In genomic region chr6:121896771-121897170, GRCh38 we compare ENCODE assay signal across 20 cellular contexts.
"Had no signal": no experiment of that assay in that cellular context is flagged by ENCODE, and none has a peak within 500 bp of the region (broad histone marks: within the 10 kb centered on the region; RNA-seq: fewer than 3 reads in every experiment).

No MANE protein-coding gene starts in this region.

- H3K27ac ChIP-seq: adrenal gland, body of pancreas, coronary artery, gastrocnemius medialis, right atrium auricular region, transverse colon, WERI-Rb-1 had no signal

- H3K9me3 Mint-ChIP-seq: activated CD4-positive, alpha-beta memory T cell treated with anti-CD3 and anti-CD28 coated beads for 36 hours; central memory CD8-positive, alpha-beta T cell; naive thymus-derived CD8-positive, alpha-beta T cell had no signal

- H3K36me3 Mint-ChIP-seq: activated CD4-positive, alpha-beta memory T cell treated with anti-CD3 and anti-CD28 coated beads for 36 hours; activated CD8-positive, alpha-beta memory T cell treated with anti-CD3 and anti-CD28 coated beads, Interleukin-2, amount 10 ng/mL, durations not matched to agents 7 days and 5 days; naive thymus-derived CD8-positive, alpha-beta T cell had no signal

- H3K9me3 ChIP-seq: adrenal gland, body of pancreas, gastrocnemius medialis, mucosa of descending colon, right atrium auricular region, transverse colon had no signal

- H3K4me3 Mint-ChIP-seq: activated CD4-positive, alpha-beta memory T cell treated with anti-CD3 and anti-CD28 coated beads for 36 hours; activated CD8-positive, alpha-beta memory T cell treated with anti-CD3 and anti-CD28 coated beads, Interleukin-2, amount 10 ng/mL, durations not matched to agents 7 days and 5 days; central memory CD8-positive, alpha-beta T cell; naive thymus-derived CD8-positive, alpha-beta T cell; T-helper 17 cell had no signal

- H3K27me3 Mint-ChIP-seq: activated CD4-positive, alpha-beta memory T cell treated with anti-CD3 and anti-CD28 coated beads for 36 hours; activated CD8-positive, alpha-beta memory T cell treated with anti-CD3 and anti-CD28 coated beads, Interleukin-2, amount 10 ng/mL, durations not matched to agents 7 days and 5 days; central memory CD8-positive, alpha-beta T cell; naive thymus-derived CD8-positive, alpha-beta T cell; T-helper 17 cell had no signal

- H3K36me3 ChIP-seq: adrenal gland, gastrocnemius medialis, right atrium auricular region, transverse colon, WERI-Rb-1 had no signal

- ATAC-seq: activated CD8-positive, alpha-beta memory T cell treated with anti-CD3 and anti-CD28 coated beads, Interleukin-2, amount 10 ng/mL, durations not matched to agents 7 days and 5 days; body of pancreas; gastrocnemius medialis; mucosa of descending colon; naive thymus-derived CD8-positive, alpha-beta T cell; T-helper 17 cell had no signal

- H3K27ac Mint-ChIP-seq: activated CD4-positive, alpha-beta memory T cell treated with anti-CD3 and anti-CD28 coated beads for 36 hours; activated CD8-positive, alpha-beta memory T cell treated with anti-CD3 and anti-CD28 coated beads, Interleukin-2, amount 10 ng/mL, durations not matched to agents 7 days and 5 days; naive thymus-derived CD8-positive, alpha-beta T cell; T-helper 17 cell had no signal

- H3K27me3 ChIP-seq: adrenal gland, body of pancreas, gastrocnemius medialis, right atrium auricular region, transverse colon had no signal

- DNase-seq: activated CD4-positive, alpha-beta memory T cell treated with anti-CD3 and anti-CD28 coated beads for 36 hours; activated CD8-positive, alpha-beta memory T cell treated with anti-CD3 and anti-CD28 coated beads, Interleukin-2, amount 10 ng/mL, durations not matched to agents 7 days and 5 days; activated naive CD4-positive, alpha-beta T cell treated with anti-CD3 and anti-CD28 coated beads, Interleukin-2, amount 50 U/mL, for 16 hours; activated T-cell treated with anti-CD3 and anti-CD28 coated beads, Interleukin-2, amount 50 U/mL, for 1 hour; adrenal gland; body of pancreas; gastrocnemius medialis; mucosa of descending colon; naive thymus-derived CD8-positive, alpha-beta T cell; nucleus accumbens; stimulated activated CD4-positive, alpha-beta T cell treated with anti-CD3 and anti-CD28 coated beads, Interleukin-15, amount 100 ng/mL, for 24 hours; stimulated activated CD4-positive, alpha-beta T cell treated with anti-CD3 and anti-CD28 coated beads, Interleukin-4, amount 100 ng/mL, for 24 hours; stimulated activated naive CD4-positive, alpha-beta T cell; substantia nigra; T-helper 17 cell; transverse colon; WERI-Rb-1 had no signal

- H3K4me1 Mint-ChIP-seq: activated CD8-positive, alpha-beta memory T cell treated with anti-CD3 and anti-CD28 coated beads, Interleukin-2, amount 10 ng/mL, durations not matched to agents 7 days and 5 days; central memory CD8-positive, alpha-beta T cell; naive thymus-derived CD8-positive, alpha-beta T cell; T-helper 17 cell had no signal

- H3K4me1 ChIP-seq: adrenal gland, body of pancreas, gastrocnemius medialis, right atrium auricular region, transverse colon had no signal

- H3K4me3 ChIP-seq: adrenal gland, body of pancreas, coronary artery, gastrocnemius medialis, mucosa of descending colon, right atrium auricular region, transverse colon had no signal
